In the genomic region with DNA sequence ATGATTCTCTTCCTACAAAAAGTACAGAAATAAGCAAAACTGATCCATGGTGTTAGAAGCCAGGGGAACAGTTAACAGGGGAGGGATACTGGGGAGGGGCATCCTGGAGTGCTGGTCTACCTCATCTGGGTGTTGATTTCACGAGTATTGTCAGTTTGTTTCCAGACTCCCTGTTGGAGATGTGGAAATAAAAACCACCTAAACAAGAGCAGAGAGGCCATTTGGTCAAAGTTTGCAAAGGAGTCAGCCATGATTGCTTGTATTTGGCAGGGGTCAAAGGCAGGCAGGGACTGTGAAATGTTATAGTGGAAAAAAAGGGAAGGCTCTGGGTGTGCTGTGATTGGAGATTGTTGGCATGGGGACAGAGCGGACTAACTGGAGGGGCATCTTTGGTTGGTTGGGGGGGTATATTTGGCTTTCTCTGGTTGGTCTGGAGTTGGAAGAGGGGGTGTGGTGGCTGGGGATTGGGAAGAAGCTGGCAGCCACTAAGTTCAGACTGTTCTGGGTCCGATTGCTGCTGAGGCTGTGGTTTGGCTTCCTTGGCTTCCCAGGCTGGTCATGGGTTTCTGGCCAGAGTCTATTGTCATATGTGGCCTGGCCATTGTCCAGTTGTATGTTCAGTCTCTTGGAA, we compare ENCODE assay signal across 1 cellular context.
TF ChIP-seq lines count a peak whose summit lies in the region.

No MANE protein-coding gene starts in this region.

TF ChIP-seq in WTC11, 78 proteins besides CTCF, POLR2A, EP300 and RAD21 (continued from another document):
- TF ChIP-seq, protein P1, sequence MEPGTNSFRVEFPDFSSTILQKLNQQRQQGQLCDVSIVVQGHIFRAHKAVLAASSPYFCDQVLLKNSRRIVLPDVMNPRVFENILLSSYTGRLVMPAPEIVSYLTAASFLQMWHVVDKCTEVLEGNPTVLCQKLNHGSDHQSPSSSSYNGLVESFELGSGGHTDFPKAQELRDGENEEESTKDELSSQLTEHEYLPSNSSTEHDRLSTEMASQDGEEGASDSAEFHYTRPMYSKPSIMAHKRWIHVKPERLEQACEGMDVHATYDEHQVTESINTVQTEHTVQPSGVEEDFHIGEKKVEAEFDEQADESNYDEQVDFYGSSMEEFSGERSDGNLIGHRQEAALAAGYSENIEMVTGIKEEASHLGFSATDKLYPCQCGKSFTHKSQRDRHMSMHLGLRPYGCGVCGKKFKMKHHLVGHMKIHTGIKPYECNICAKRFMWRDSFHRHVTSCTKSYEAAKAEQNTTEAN (CRISPR knock-in tag; IDR thresholded peaks at IDR 0.05) = no peak
